1 cellular context compared by ENCODE assay signal in genomic region chr1:235078480-235078803, GRCh38.
TF ChIP-seq lines count a peak whose summit lies in the region.

No MANE protein-coding gene starts in this region.

TF ChIP-seq in HepG2, 621 proteins besides CTCF, POLR2A, EP300 and RAD21:
- no peak for TF ChIP-seq THAP9 (CRISPR knock-in tag; IDR thresholded peaks at IDR 0.05; ENCODE audit: borderline replicate concordance)
- TF ChIP-seq ZNF451 (CRISPR knock-in tag; IDR thresholded peaks at IDR 0.05), result 0 out of 2 replicates have a peak, but pooled peaks have one; percentile 51
- 0 out of 2 replicates have a peak, but pooled peaks have one; percentile 85 for TF ChIP-seq TRAFD1 (CRISPR knock-in tag; IDR thresholded peaks at IDR 0.05; ENCODE audit: borderline replicate concordance)
- no peak for TF ChIP-seq FOXC1 (CRISPR knock-in tag; IDR thresholded peaks at IDR 0.05; ENCODE audit: borderline replicate concordance)
- 0 out of 2 replicates have a peak, but pooled peaks have one; percentile 0 for TF ChIP-seq FOXK1 (CRISPR knock-in tag; IDR thresholded peaks at IDR 0.05; ENCODE audit: borderline replicate concordance, low read depth)
- TF ChIP-seq DNMT1 (CRISPR knock-in tag; IDR thresholded peaks at IDR 0.05), result peak; percentile 74; the same call in 1 of the 2 replicates
TF ChIP-seq in HepG2: peak in this region for 4.
